Comparison of ENCODE assay signal across 13 cellular contexts in genomic region chr9:101271102-101271501, GRCh38.
A peak's percentile ranks its signal among the peaks of the same experiment; 100 is the strongest.
DNase-seq lines count a peak whose midpoint lies in the region; ATAC-seq lines count a peak whose summit lies in the region.
"Had no signal": no experiment of that assay in that cellular context is flagged by ENCODE, and none has a peak within 500 bp of the region (broad histone marks: within the 10 kb centered on the region; RNA-seq: fewer than 3 reads in every experiment).

No MANE protein-coding gene starts in this region.

- in situ Hi-C loops in ACHN (cut with HindIII; ENCODE audit: low pct_ligation_motif_present, low pct_unique_long_range_greater_than_20kb, low sequenced_read_pairs): no loop called here

- intact Hi-C loops in left colon (cut with DNase I, micrococcal nuclease): no loop called here

- DNase-seq in caudate nucleus (lab: John Stamatoyannopoulos, UW) (peak in 2 of 61 donors; percentile 9 to 15), left colon (peak in 1 of 2 donors; percentile 5), pons (ENCODE audit: low spot score) (peak; percentile 35), NCI-H69 (lab: John Stamatoyannopoulos, UW) (no peak), T1000 (lab: John Stamatoyannopoulos, UW) (no peak), ACHN (no peak)
- DNase-seq in activated CD4-positive, CD25-positive, alpha-beta regulatory T cell treated with anti-CD3 and anti-CD28 coated beads, Interleukin-2, amount 50 U/mL, for 72 hours: no peak
- DNase-seq: Caco-2; CD8-positive, alpha-beta memory T cell; H7; IMR-90 had no signal

- H3K27ac ChIP-seq in caudate nucleus (ENCODE audit: low read depth, low read length): peak overlapping the region; percentile 2
- H3K27ac ChIP-seq: A549, BLaER1 had no signal

- ATAC-seq in left colon: peak; percentile 93
